14 cellular contexts compared by ENCODE assay signal in genomic region chr5:100898504-100899346, GRCh38. TPM values are rescaled to one million over a fixed set of nuclear protein-coding genes. Genes with fewer than 3 reads are reported as not detected.
DNase-seq lines count a peak whose midpoint lies in the region; ATAC-seq, FAIRE-seq and TF ChIP-seq lines count a peak whose summit lies in the region.
"Had no signal": no experiment of that assay in that cellular context is flagged by ENCODE, and none has a peak within 500 bp of the region (broad histone marks: within the 10 kb centered on the region; RNA-seq: fewer than 3 reads in every experiment).

No MANE protein-coding gene starts in this region.

- H3K9me3 Mint-ChIP-seq in CD8-positive, alpha-beta memory T cell, result no peaks in the 10 kb centered on the region
- H3K9me3 Mint-ChIP-seq in T-cell, result no peaks in the 10 kb centered on the region
- H3K9me3 Mint-ChIP-seq in naive thymus-derived CD8-positive, alpha-beta T cell, result no peaks in the 10 kb centered on the region
- H3K9me3 Mint-ChIP-seq: WTC11 had no signal

- peak; percentile 86 for FAIRE-seq in GM19239 (lab: Jason Lieb, UNC)
- FAIRE-seq in frontal cortex (lab: Jason Lieb, UNC), result no peak

- no peaks in the 10 kb centered on the region for H3K36me3 ChIP-seq in CD8-positive, alpha-beta memory T cell (ENCODE audit: insufficient read depth, low read length)
- H3K36me3 ChIP-seq in ascending aorta, result no peaks in the 10 kb centered on the region
- H3K36me3 ChIP-seq: stomach had no signal

- peak overlapping the region; percentile 68 to 99 (median 96) for H3K27ac Mint-ChIP-seq in CD8-positive, alpha-beta memory T cell
- H3K27ac Mint-ChIP-seq in T-cell, result peak overlapping the region; percentile 75 to 99
- H3K27ac Mint-ChIP-seq in naive thymus-derived CD8-positive, alpha-beta T cell, result peak overlapping the region in 6 of 10 donors; percentile 2 to 93 (median 34)
- H3K27ac Mint-ChIP-seq: WTC11 had no signal

- H3K36me3 Mint-ChIP-seq in CD8-positive, alpha-beta memory T cell, result peaks cover 8 to 43% (median 12%) of the 10 kb centered on the region in 3 donors
- H3K36me3 Mint-ChIP-seq in T-cell, result peaks cover 38% of the 10 kb centered on the region
- peaks cover 0 to 32% (median 16%) of the 10 kb centered on the region in 3 donors for H3K36me3 Mint-ChIP-seq in naive thymus-derived CD8-positive, alpha-beta T cell
- H3K36me3 Mint-ChIP-seq: WTC11 had no signal

- CTCF ChIA-PET in CD8-positive, alpha-beta memory T cell (lab: Charles Lee), result no interaction called here
- CTCF ChIA-PET in T-cell (lab: Charles Lee), result interaction anchor here (0.6 to 4.9 kb wide), 4 partner anchors 11 to 552 kb away, joined by 3 to 50 read pairs (median 4); no protein-coding TSS in a partner anchor

- POLR2A ChIA-PET in CD8-positive, alpha-beta memory T cell (lab: Charles Lee), result interaction anchor here (1.0 kb wide), 1 partner anchor 127 kb away, joined by 3 read pairs; no protein-coding TSS in a partner anchor
- POLR2A ChIA-PET in T-cell (lab: Charles Lee), result interaction anchor here in 1 of 2 donors (0.6 kb wide), 1 partner anchor 47 kb away, joined by 5 read pairs; no protein-coding TSS in a partner anchor
- POLR2A ChIA-PET in naive thymus-derived CD8-positive, alpha-beta T cell (lab: Charles Lee), result interaction anchor here (1.5 to 2.2 kb wide), 2 partner anchors 9 kb away, joined by 3 to 11 read pairs; no protein-coding TSS in a partner anchor

- H3K9me3 ChIP-seq in CD8-positive, alpha-beta memory T cell (ENCODE audit: low read length), result no peaks in the 10 kb centered on the region
- no peaks in the 10 kb centered on the region for H3K9me3 ChIP-seq in ascending aorta
- H3K9me3 ChIP-seq: stomach had no signal

- no peak for DNase-seq in CD8-positive, alpha-beta memory T cell
- DNase-seq in GM19239 (ENCODE audit: insufficient read length, low spot score) (no peak), T-cell (no peak), ascending aorta (ENCODE audit: low spot score in 2 of 2) (no peak), frontal cortex (ENCODE audit: low spot score in 2 of 2) (no peak), activated gamma-delta T cell (lab: John Stamatoyannopoulos, UW) (no peak)
- no peak for DNase-seq in naive thymus-derived CD8-positive, alpha-beta T cell
- DNase-seq: kidney glomerular epithelial cell; NCI-H2171 treated with DMSO at 0.1 percent for 48 hours; stimulated activated CD4-positive, alpha-beta T cell treated with anti-CD3 and anti-CD28 coated beads, Interleukin-2, amount 100 ng/mL, for 24 hours; stomach had no signal

- intact Hi-C loops in ascending aorta (cut with DNase I), result no loop called here

- peaks cover 52 to 67% (median 65%) of the 10 kb centered on the region in 3 donors for H3K4me1 Mint-ChIP-seq in CD8-positive, alpha-beta memory T cell
- peaks cover 60 to 73% (median 62%) of the 10 kb centered on the region in 3 donors for H3K4me1 Mint-ChIP-seq in T-cell
- peaks cover 24 to 71% (median 50%) of the 10 kb centered on the region in 4 donors for H3K4me1 Mint-ChIP-seq in naive thymus-derived CD8-positive, alpha-beta T cell

- ATAC-seq in T-cell (replicated peaks in 1 of 4) (no peak), GM21825 (IDR thresholded peaks at IDR 0.05; ENCODE audit: unreplicated experiment) (no peak)
- no peak for ATAC-seq in naive thymus-derived CD8-positive, alpha-beta T cell
- ATAC-seq: WTC11 had no signal

- peaks cover 49% of the 10 kb centered on the region for H3K4me1 ChIP-seq in CD8-positive, alpha-beta memory T cell (ENCODE audit: insufficient read depth, low read length)
- no peaks in the 10 kb centered on the region for H3K4me1 ChIP-seq in ascending aorta

- H3K27me3 Mint-ChIP-seq in CD8-positive, alpha-beta memory T cell, result no peaks in the 10 kb centered on the region
- H3K27me3 Mint-ChIP-seq in T-cell, result no peaks in the 10 kb centered on the region
- no peaks in the 10 kb centered on the region for H3K27me3 Mint-ChIP-seq in naive thymus-derived CD8-positive, alpha-beta T cell

- H3K4me3 ChIP-seq in CD8-positive, alpha-beta memory T cell (ENCODE audit: low read length), result no peak overlapping the region
- H3K4me3 ChIP-seq in ascending aorta, result no peak overlapping the region

- no peak for TF ChIP-seq CTCF in ascending aorta (IDR thresholded peaks at IDR 0.05)

- H3K4me3 Mint-ChIP-seq in CD8-positive, alpha-beta memory T cell, result peak overlapping the region; percentile 54 to 99 (median 71)
- peak overlapping the region; percentile 21 to 99 (median 37) for H3K4me3 Mint-ChIP-seq in T-cell
- peak overlapping the region in 9 of 10 donors; percentile 4 to 97 (median 43) for H3K4me3 Mint-ChIP-seq in naive thymus-derived CD8-positive, alpha-beta T cell

- H3K27ac ChIP-seq in CD8-positive, alpha-beta memory T cell (ENCODE audit: low read depth, low read length), result no peak overlapping the region
- H3K27ac ChIP-seq in ascending aorta, result no peak overlapping the region

- no peaks in the 10 kb centered on the region for H3K27me3 ChIP-seq in CD8-positive, alpha-beta memory T cell (ENCODE audit: insufficient read depth, low read length, poor library complexity, severe bottlenecking)
- no peaks in the 10 kb centered on the region for H3K27me3 ChIP-seq in ascending aorta

RNA-seq across cellular contexts. Expression of gene ST8SIA4, which starts 4.4 kb away (rescaled TPM):
- total RNA-seq in CD8-positive, alpha-beta memory T cell, result 10 to 100 TPM; 53.5 to 56.9 TPM
- 17.5 TPM for polyA plus RNA-seq in CD8-positive, alpha-beta memory T cell
- total RNA-seq in T-cell, result 10 to 100 TPM; 27.0 to 36.9 (median 28.8) TPM
- total RNA-seq in naive thymus-derived CD8-positive, alpha-beta T cell, result 10 to 100 TPM; 24.3 to 28.1 TPM
- polyA plus RNA-seq in naive thymus-derived CD8-positive, alpha-beta T cell, result 10 to 100 TPM in 1 of 3 donors, 1 to 10 TPM in 2; 6.8 to 10.9 (median 9.8) TPM
- total RNA-seq in ascending aorta, result 15.6 TPM
- total RNA-seq in frontal cortex, result 76.2 TPM
- total RNA-seq: osteocyte had no signal

Comparison
In these comparisons a context has a peak if more than half of its experiments do, and no peak if none do; other contexts are left out.
1. H3K27ac Mint-ChIP-seq: peak in every context shown above with its lines; median percentile 96 in CD8-positive, alpha-beta memory T cell; 87 in T-cell; 34 in naive thymus-derived CD8-positive, alpha-beta T cell.